ENCODE assay signal across 8 cellular contexts in the genomic region with DNA sequence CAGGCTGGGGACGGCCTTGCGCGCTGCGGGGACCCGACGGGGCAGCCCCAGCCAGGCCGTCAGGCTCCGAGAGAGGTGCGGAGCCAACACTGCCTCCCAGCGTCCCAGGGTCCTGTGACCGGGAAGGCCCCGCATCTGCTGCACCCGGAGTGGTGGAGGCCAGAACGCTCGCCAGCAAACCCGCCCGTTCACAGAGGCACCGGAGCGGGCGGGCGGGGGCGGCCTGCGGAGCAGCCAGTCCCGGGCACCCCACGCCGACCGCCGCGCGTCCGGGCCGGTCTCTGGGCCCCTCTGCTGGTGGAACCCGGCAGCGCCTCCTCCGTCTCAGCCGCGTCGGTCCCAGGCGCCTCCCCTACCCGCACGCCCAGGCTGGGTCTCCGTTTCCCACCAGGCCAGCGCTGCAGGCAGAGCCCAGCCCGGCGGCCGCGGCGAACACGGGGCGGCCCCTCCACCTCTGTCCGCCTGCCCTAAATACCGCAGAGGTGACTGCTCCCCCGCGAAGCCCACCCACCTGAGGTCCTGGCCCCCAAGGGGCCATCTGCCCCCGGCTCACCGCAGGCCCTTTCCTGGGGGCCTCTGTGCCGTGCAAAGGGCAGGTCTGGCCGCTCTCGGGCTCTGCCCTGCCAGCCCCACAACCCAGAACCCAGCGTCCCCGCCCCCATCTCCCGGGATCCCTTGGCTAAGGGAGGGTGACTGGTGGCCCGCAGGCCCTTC. TPM values are rescaled to one million over a fixed set of nuclear protein-coding genes. Genes with fewer than 3 reads are reported as not detected.
DNase-seq lines count a peak whose midpoint lies in the region; ATAC-seq and TF ChIP-seq lines count a peak whose summit lies in the region.

No MANE protein-coding gene starts in this region.

- H3K4me1 ChIP-seq in fibroblast of lung (ENCODE audit: control insufficient read depth, extremely low read depth, insufficient read depth, low read length): peaks cover 11% of the 10 kb centered on the region
- H3K4me1 ChIP-seq in subcutaneous abdominal adipose tissue (ENCODE audit: control insufficient read depth in 5 of 5, insufficient read depth in 5 of 5, low read length in 5 of 5): peaks cover 0 to 36% (median 25%) of the 10 kb centered on the region in 5 donors

- no peaks in the 10 kb centered on the region for H3K79me2 ChIP-seq in fibroblast of lung (ENCODE audit: control insufficient read depth, insufficient read depth, low read length)

- H3K27me3 ChIP-seq in fibroblast of lung (ENCODE audit: control insufficient read depth, insufficient read depth, low read length) (no peaks in the 10 kb centered on the region), subcutaneous abdominal adipose tissue (ENCODE audit: control insufficient read depth in 5 of 5, insufficient read depth in 4 of 5, low read length in 5 of 5) (no peaks in the 10 kb centered on the region)

- H3K27ac ChIP-seq in fibroblast of lung (ENCODE audit: insufficient read depth, low read length) (no peak overlapping the region), subcutaneous abdominal adipose tissue (ENCODE audit: low read depth, low read length) (peak overlapping the region; percentile 23)

- DNase-seq in NCI-H524 (lab: John Stamatoyannopoulos, UW) (peak; percentile 51 to 70), NCI-H524 treated with DMSO at 0.1 percent for 48 hours (lab: John Stamatoyannopoulos, UW) (no peak), NCI-H69 (lab: John Stamatoyannopoulos, UW) (peak; percentile 75), fibroblast of lung (ENCODE audit: low read depth in 2 of 2) (peak; percentile 38 to 55), SIG-M5 treated with dmso at 0.1 percent for 504 hours (lab: John Stamatoyannopoulos, UW; ENCODE audit: unreplicated experiment) (no peak)
- DNase-seq in activated T-helper 1 cell treated with anti-CD3 and anti-CD28 coated beads, Interleukin-2, amount 50 U/mL, for 16 hours (ENCODE audit: low read depth in 1 of 2, low spot score in 1 of 2): peak; percentile 33 to 47
- DNase-seq in natural killer cell treated with Interleukin-12 subunit alpha and Interleukin-12 subunit beta and Interleukin-15 and Interleukin-18, amount 100 ng/mL, for 72 hours (ENCODE audit: low spot score): peak; percentile 74

- H3K4me3 ChIP-seq in fibroblast of lung (replicated peaks in 1 of 4; ENCODE audit: control extremely low read depth in 1 of 4, insufficient read depth in 1 of 4, low read depth in 3 of 4, low read length in 4 of 4) (peak overlapping the region in 3 of 4 experiments; percentile 17 to 53 (median 26)), subcutaneous abdominal adipose tissue (ENCODE audit: low read depth in 1 of 5, low read length in 5 of 5) (peak overlapping the region in 4 of 5 donors; percentile 47 to 64 (median 54))

- no peaks in the 10 kb centered on the region for H3K27me3 Mint-ChIP-seq in natural killer cell treated with Interleukin-12 subunit alpha and Interleukin-12 subunit beta and Interleukin-15 and Interleukin-18, amount 100 ng/mL, for 72 hours

- H3K27ac Mint-ChIP-seq in natural killer cell treated with Interleukin-12 subunit alpha and Interleukin-12 subunit beta and Interleukin-15 and Interleukin-18, amount 100 ng/mL, for 72 hours: no peak overlapping the region

- H3K9ac ChIP-seq in fibroblast of lung (ENCODE audit: insufficient read depth, low read length): peak overlapping the region; percentile 37
- peak overlapping the region in 4 of 5 donors; percentile 20 to 75 (median 42) for H3K9ac ChIP-seq in subcutaneous abdominal adipose tissue (ENCODE audit: low read length in 5 of 5)

- no peak overlapping the region for H2AFZ ChIP-seq in fibroblast of lung (ENCODE audit: low read length)

- no peaks in the 10 kb centered on the region for H4K20me1 ChIP-seq in fibroblast of lung (ENCODE audit: control insufficient read depth, extremely low read depth, insufficient read depth, low read length)

- H3K36me3 Mint-ChIP-seq in natural killer cell treated with Interleukin-12 subunit alpha and Interleukin-12 subunit beta and Interleukin-15 and Interleukin-18, amount 100 ng/mL, for 72 hours: no peaks in the 10 kb centered on the region

- TF ChIP-seq CTCF in fibroblast of lung (conservative IDR thresholded peaks at IDR 0.05 in 1 of 2, IDR thresholded peaks at IDR 0.05 in 1 of 2; ENCODE audit: low read depth in 1 of 2, low read length in 2 of 2): peak; percentile 54 to 59

- H3K9me3 ChIP-seq in fibroblast of lung (ENCODE audit: control insufficient read depth, insufficient read depth, low read depth, low read length) (no peaks in the 10 kb centered on the region), subcutaneous abdominal adipose tissue (ENCODE audit: control insufficient read depth in 5 of 5, low read length in 5 of 5) (no peaks in the 10 kb centered on the region)

- no peaks in the 10 kb centered on the region for H3K9me3 Mint-ChIP-seq in natural killer cell treated with Interleukin-12 subunit alpha and Interleukin-12 subunit beta and Interleukin-15 and Interleukin-18, amount 100 ng/mL, for 72 hours

- H3K36me3 ChIP-seq in fibroblast of lung (ENCODE audit: control insufficient read depth, insufficient read depth, low read length): no peaks in the 10 kb centered on the region
- H3K36me3 ChIP-seq in subcutaneous abdominal adipose tissue (ENCODE audit: control insufficient read depth in 5 of 5, insufficient read depth in 5 of 5, low read length in 5 of 5): no peaks in the 10 kb centered on the region

- peaks cover 10 to 13% of the 10 kb centered on the region in 2 donors for H3K4me1 Mint-ChIP-seq in natural killer cell treated with Interleukin-12 subunit alpha and Interleukin-12 subunit beta and Interleukin-15 and Interleukin-18, amount 100 ng/mL, for 72 hours (ENCODE audit: low read depth in 2 of 2)

- peak; percentile 84 to 88 for ATAC-seq in natural killer cell treated with Interleukin-12 subunit alpha and Interleukin-12 subunit beta and Interleukin-15 and Interleukin-18, amount 100 ng/mL, for 72 hours

- no peak overlapping the region for H3K4me3 Mint-ChIP-seq in natural killer cell treated with Interleukin-12 subunit alpha and Interleukin-12 subunit beta and Interleukin-15 and Interleukin-18, amount 100 ng/mL, for 72 hours

- peak overlapping the region; percentile 62 for H3K4me2 ChIP-seq in fibroblast of lung (ENCODE audit: extremely low read depth, insufficient read depth, low read length)

RNA-seq across cellular contexts. Expression of gene EXD3, which starts 15.9 kb away (rescaled TPM):
- total RNA-seq in fibroblast of lung: 7.4 and 13.0 TPM in 2 replicates
- 1.7 and 2.6 TPM in 2 replicates for polyA plus RNA-seq in fibroblast of lung
- polyA plus RNA-seq in fibroblast of lung (2012): 5.6 and 7.2 TPM in 2 replicates
- 2.4 and 6.2 TPM in 2 replicates for polyA minus RNA-seq in fibroblast of lung (ENCODE audit: low replicate concordance)
- total RNA-seq in natural killer cell treated with Interleukin-12 subunit alpha and Interleukin-12 subunit beta and Interleukin-15 and Interleukin-18, amount 100 ng/mL, for 72 hours: 1 to 10 TPM; 7.6 to 7.9 TPM

RNA-seq across cellular contexts. Expression of gene NOXA1, which starts 16.2 kb away (rescaled TPM):
- 0.66 and 0.77 TPM in 2 replicates for total RNA-seq in fibroblast of lung
- 0.08 TPM in 1 of 2 replicates, not detected in the other for polyA plus RNA-seq in fibroblast of lung
- polyA plus RNA-seq in fibroblast of lung (2012): 0.15 and 0.21 TPM in 2 replicates
- polyA minus RNA-seq in fibroblast of lung (ENCODE audit: low replicate concordance): not detected in 2 replicates
- total RNA-seq in natural killer cell treated with Interleukin-12 subunit alpha and Interleukin-12 subunit beta and Interleukin-15 and Interleukin-18, amount 100 ng/mL, for 72 hours: under 1 TPM; 0.33 to 0.62 TPM

RNA-seq across cellular contexts. Expression of gene ENTPD8, which starts 34.1 kb away (rescaled TPM):
- total RNA-seq in fibroblast of lung: under 0.01 TPM in 1 of 2 replicates, not detected in the other
- polyA plus RNA-seq in fibroblast of lung: not detected in 2 replicates
- polyA plus RNA-seq in fibroblast of lung (2012): not detected in 2 replicates
- polyA minus RNA-seq in fibroblast of lung (ENCODE audit: low replicate concordance): not detected in 2 replicates
- not detected for total RNA-seq in natural killer cell treated with Interleukin-12 subunit alpha and Interleukin-12 subunit beta and Interleukin-15 and Interleukin-18, amount 100 ng/mL, for 72 hours

RNA-seq across cellular contexts. Expression of gene NSMF, which starts 52.1 kb away (rescaled TPM):
- 10.8 and 13.4 TPM in 2 replicates for total RNA-seq in fibroblast of lung
- 15.0 and 22.8 TPM in 2 replicates for polyA plus RNA-seq in fibroblast of lung
- 24.7 and 26.0 TPM in 2 replicates for polyA plus RNA-seq in fibroblast of lung (2012)
- polyA minus RNA-seq in fibroblast of lung (ENCODE audit: low replicate concordance): 21.8 and 30.1 TPM in 2 replicates
- 10 to 100 TPM; 17.1 to 36.4 TPM for total RNA-seq in natural killer cell treated with Interleukin-12 subunit alpha and Interleukin-12 subunit beta and Interleukin-15 and Interleukin-18, amount 100 ng/mL, for 72 hours

Comparison
In these comparisons a context has a peak if more than half of its experiments do, and no peak if none do; other contexts are left out.
1. DNase-seq: peak in NCI-H524 (2 of 2), NCI-H69 (single experiment), activated T-helper 1 cell treated with anti-CD3 and anti-CD28 coated beads, Interleukin-2, amount 50 U/mL, for 16 hours (2 of 2), fibroblast of lung (2 of 2) and natural killer cell treated with Interleukin-12 subunit alpha and Interleukin-12 subunit beta and Interleukin-15 and Interleukin-18, amount 100 ng/mL, for 72 hours (single experiment); none in NCI-H524 treated with DMSO at 0.1 percent for 48 hours (single experiment) and SIG-M5 treated with dmso at 0.1 percent for 504 hours (single experiment).